1 cellular context compared by ENCODE assay signal in genomic region chr18:31643003-31643402, GRCh38.
TF ChIP-seq lines count a peak whose summit lies in the region.

No MANE protein-coding gene starts in this region.

TF ChIP-seq in A549, 52 proteins besides CTCF, POLR2A, EP300 and RAD21 (continued from another document):
- TF ChIP-seq TFCP2L1 (CRISPR knock-in tag; IDR thresholded peaks at IDR 0.05) (no peak), JUN (IDR thresholded peaks at IDR 0.05) (no peak), ELK1 (IDR thresholded peaks at IDR 0.05; ENCODE audit: low read depth, low read length) (no peak)
